ENCODE assay signal across 21 cellular contexts in the genomic region with DNA sequence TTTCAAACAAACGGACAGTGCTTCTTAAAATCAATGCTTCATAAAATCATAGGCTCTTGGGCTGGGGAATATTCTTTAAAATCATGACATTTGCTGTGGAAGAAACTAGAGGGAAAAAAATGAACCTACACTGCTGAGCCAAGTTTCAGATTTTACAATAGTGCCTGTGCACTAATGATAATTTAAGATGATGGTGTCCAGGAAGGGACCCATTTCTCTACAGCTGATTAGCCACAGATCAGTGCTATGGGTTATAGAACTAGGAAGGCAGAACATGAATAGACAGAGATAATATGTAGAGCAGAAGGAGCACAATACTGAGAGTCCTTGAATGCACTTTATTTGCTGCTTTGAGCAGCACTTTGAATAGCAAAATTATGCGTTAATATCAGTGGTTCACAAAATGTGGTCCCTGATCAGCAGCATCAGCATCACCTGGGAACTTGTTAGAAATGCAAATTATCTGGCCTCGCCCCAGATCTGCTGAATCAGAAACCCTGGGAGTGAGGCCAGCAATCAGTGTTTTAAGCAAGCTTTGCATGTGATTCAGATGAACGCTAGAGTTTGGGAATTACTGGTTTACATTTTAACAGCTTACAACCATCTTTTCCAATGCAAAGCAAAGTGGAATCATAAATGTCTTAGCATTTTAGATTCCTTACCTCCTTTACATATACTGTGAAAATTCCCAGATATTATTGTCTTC.
DNase-seq lines count a peak whose midpoint lies in the region; ATAC-seq and TF ChIP-seq lines count a peak whose summit lies in the region.
"Had no signal": no experiment of that assay in that cellular context is flagged by ENCODE, and none has a peak within 500 bp of the region (broad histone marks: within the 10 kb centered on the region; RNA-seq: fewer than 3 reads in every experiment).

No MANE protein-coding gene starts in this region.

- intact Hi-C loops in mammary epithelial cell (cut with micrococcal nuclease) (no loop called here), head of caudate nucleus (cut with DNase I) (no loop called here), psoas muscle (cut with DNase I) (no loop called here), Calu3 (cut with micrococcal nuclease; ENCODE audit: unreplicated experiment) (no loop called here)

- H3K4me1 Mint-ChIP-seq in Calu3 (ENCODE audit: low read depth, unreplicated experiment): no peaks in the 10 kb centered on the region
- H3K4me1 Mint-ChIP-seq: stimulated activated effector memory CD8-positive, alpha-beta T cell treated with anti-CD3 and anti-CD28 coated beads, Interleukin-12 subunit alpha, Interleukin-12 subunit beta, amount 100 ng/mL, for 72 hours had no signal

- H3K27ac Mint-ChIP-seq in Calu3 (ENCODE audit: unreplicated experiment): no peak overlapping the region
- H3K27ac Mint-ChIP-seq: stimulated activated effector memory CD8-positive, alpha-beta T cell treated with anti-CD3 and anti-CD28 coated beads, Interleukin-12 subunit alpha, Interleukin-12 subunit beta, amount 100 ng/mL, for 72 hours; type B pancreatic cell had no signal

- H3K27me3 Mint-ChIP-seq in Calu3 (ENCODE audit: unreplicated experiment): no peaks in the 10 kb centered on the region
- H3K27me3 Mint-ChIP-seq: type B pancreatic cell had no signal

- no peak for ATAC-seq in psoas muscle
- ATAC-seq: activated CD4-positive, CD25-positive, alpha-beta regulatory T cell treated with anti-CD3 and anti-CD28 coated beads, Interleukin-2, amount 50 U/mL, for 24 hours; HepG2; stimulated activated effector memory CD8-positive, alpha-beta T cell treated with anti-CD3 and anti-CD28 coated beads, Interleukin-12 subunit alpha, Interleukin-12 subunit beta, amount 100 ng/mL, for 72 hours had no signal

- dilution Hi-C loops in mammary epithelial cell (cut with HindIII; ENCODE audit: low sequenced_read_pairs): no loop called here

- no peak overlapping the region for H3K27ac ChIP-seq in mammary epithelial cell (ENCODE audit: insufficient read depth, low read depth, low read length)
- no peak overlapping the region for H3K27ac ChIP-seq in psoas muscle
- H3K27ac ChIP-seq: brain microvascular endothelial cell had no signal

- H3K4me1 ChIP-seq in mammary epithelial cell (ENCODE audit: insufficient read depth, low read length) (no peaks in the 10 kb centered on the region), psoas muscle (peaks cover 11% of the 10 kb centered on the region)

- no peak overlapping the region for H2AFZ ChIP-seq in mammary epithelial cell (ENCODE audit: low read depth, low read length)

- no peaks in the 10 kb centered on the region for H4K20me1 ChIP-seq in mammary epithelial cell (ENCODE audit: insufficient read depth, low read length)

- no peaks in the 10 kb centered on the region for H3K27me3 ChIP-seq in mammary epithelial cell (ENCODE audit: insufficient read depth, low read length)
- no peaks in the 10 kb centered on the region for H3K27me3 ChIP-seq in psoas muscle (ENCODE audit: insufficient read depth in 3 of 3, low read length in 2 of 3)
- H3K27me3 ChIP-seq: brain microvascular endothelial cell had no signal

- BruUV-seq in mammary epithelial cell (replicated peaks; lab: Mats Ljungman, UMichigan) (no TSS peak), Calu3 (replicated peaks; lab: Mats Ljungman, UMichigan) (no TSS peak)

- no peaks in the 10 kb centered on the region for H3K36me3 Mint-ChIP-seq in Calu3 (ENCODE audit: insufficient read depth, unreplicated experiment)
- H3K36me3 Mint-ChIP-seq: stimulated activated effector memory CD8-positive, alpha-beta T cell treated with anti-CD3 and anti-CD28 coated beads, Interleukin-12 subunit alpha, Interleukin-12 subunit beta, amount 100 ng/mL, for 72 hours; type B pancreatic cell had no signal

- WGBS in mammary epithelial cell (ENCODE audit: low coverage, missing lambda C conversion rate): 73% methylated on average over 4 of the region's 4 CpGs
- 69 to 76% (median 72%) methylated on average over 4 of the region's 4 CpGs for WGBS in psoas muscle, 3 donors

- no peak overlapping the region for H3K9ac ChIP-seq in mammary epithelial cell (ENCODE audit: insufficient read depth, low read length)

- H3K79me2 ChIP-seq in mammary epithelial cell (ENCODE audit: insufficient read depth, low read length): no peaks in the 10 kb centered on the region

- H3K4me3 Mint-ChIP-seq in Calu3 (ENCODE audit: low read depth, unreplicated experiment): no peak overlapping the region
- H3K4me3 Mint-ChIP-seq: stimulated activated effector memory CD8-positive, alpha-beta T cell treated with anti-CD3 and anti-CD28 coated beads, Interleukin-12 subunit alpha, Interleukin-12 subunit beta, amount 100 ng/mL, for 72 hours; type B pancreatic cell had no signal

- H3K36me3 ChIP-seq in mammary epithelial cell (ENCODE audit: insufficient read depth, low read length): no peaks in the 10 kb centered on the region
- H3K36me3 ChIP-seq in psoas muscle (ENCODE audit: insufficient read depth in 1 of 2, low read depth in 1 of 2): no peaks in the 10 kb centered on the region
- H3K36me3 ChIP-seq: brain microvascular endothelial cell had no signal

- no peaks in the 10 kb centered on the region for H3K9me3 Mint-ChIP-seq in Calu3 (ENCODE audit: low read depth, unreplicated experiment)
- H3K9me3 Mint-ChIP-seq: stimulated activated effector memory CD8-positive, alpha-beta T cell treated with anti-CD3 and anti-CD28 coated beads, Interleukin-12 subunit alpha, Interleukin-12 subunit beta, amount 100 ng/mL, for 72 hours; type B pancreatic cell had no signal

- H3K4me2 ChIP-seq in mammary epithelial cell (ENCODE audit: insufficient read depth, low read depth, low read length): no peak overlapping the region

- in situ Hi-C loops in mammary epithelial cell (cut with MboI; ENCODE audit: low sequenced_read_pairs in 2 of 2): no loop called here

- peak; percentile 3 for DNase-seq in DMS79 treated with DMSO at 0.1 percent for 48 hours (lab: John Stamatoyannopoulos, UW)
- DNase-seq in DMS79 (lab: John Stamatoyannopoulos, UW): no peak
- peak; percentile 14 for DNase-seq in mammary epithelial cell
- DNase-seq in head of caudate nucleus: peak in 39 of 42 donors; percentile 5 to 85 (median 53)
- DNase-seq in superior temporal gyrus (ENCODE audit: extremely low spot score): peak; percentile 77
- no peak for DNase-seq in psoas muscle
- no peak for DNase-seq in Calu3
- no peak for DNase-seq in COLO829 (ENCODE audit: low spot score)
- DNase-seq: 8988T; activated gamma-delta T cell; brain microvascular endothelial cell; effector CD8-positive, alpha-beta T cell; midbrain; NCI-H2171 treated with DMSO at 0.1 percent for 48 hours; SHP77 treated with DMSO at 0.1 percent for 48 hours; small intestine; T-helper 2 cell had no signal

- CTCF ChIA-PET in mammary epithelial cell (lab: Charles Lee; ENCODE audit: low non-redundant PET): no interaction called here
- CTCF ChIA-PET in Calu3 (lab: Charles Lee): no interaction called here

- H3K4me3 ChIP-seq in mammary epithelial cell (replicated peaks in 1 of 3; ENCODE audit: insufficient read depth in 1 of 3, low read depth in 2 of 3, low read length in 3 of 3) (no peak overlapping the region), psoas muscle (no peak overlapping the region)

- H3K9me3 ChIP-seq in mammary epithelial cell (replicated peaks; ENCODE audit: insufficient read depth, low read length) (no peaks in the 10 kb centered on the region), psoas muscle (no peaks in the 10 kb centered on the region)

- TF ChIP-seq CTCF in mammary epithelial cell (conservative IDR thresholded peaks at IDR 0.05 in 1 of 2, IDR thresholded peaks at IDR 0.05 in 1 of 2; ENCODE audit: extremely low read depth in 1 of 2, insufficient read depth in 1 of 2, low read depth in 1 of 2, low read length in 2 of 2) (no peak), psoas muscle (IDR thresholded peaks at IDR 0.05) (no peak), Calu3 (IDR thresholded peaks at IDR 0.05; ENCODE audit: unreplicated experiment) (no peak)

Comparison
In these comparisons a context has a peak if more than half of its experiments do, and no peak if none do; other contexts are left out.
1. DNase-seq: peak in DMS79 treated with DMSO at 0.1 percent for 48 hours (single experiment), mammary epithelial cell (single experiment), head of caudate nucleus (39 of 42) and superior temporal gyrus (single experiment); none in DMS79 (single experiment), psoas muscle (0 of 2), Calu3 (single experiment) and COLO829 (single experiment).